Comparison of ENCODE assay signal across 10 cellular contexts in genomic region chr6:108165714-108166663, GRCh38. TPM values are rescaled to one million over a fixed set of nuclear protein-coding genes. Genes with fewer than 3 reads are reported as not detected.
A peak's percentile ranks its signal among the peaks of the same experiment; 100 is the strongest.
DNase-seq lines count a peak whose midpoint lies in the region; ATAC-seq and TF ChIP-seq lines count a peak whose summit lies in the region.
"Had no signal": no experiment of that assay in that cellular context is flagged by ENCODE, and none has a peak within 500 bp of the region (broad histone marks: within the 10 kb centered on the region; RNA-seq: fewer than 3 reads in every experiment).

Gene NR2E1, plus strand, starts transcription at chr6:108166022. Its CDS starts 744 bp downstream, at chr6:108166766.

- no peak within 1 kb of the TSS for H3K4ac ChIP-seq in mesendoderm (ENCODE audit: low read depth, low read length)

- H3K9ac ChIP-seq in BLaER1 (no peak within 1 kb of the TSS), HUES6 (ENCODE audit: low read length) (no peak within 1 kb of the TSS), mesendoderm (ENCODE audit: low read length) (peak within 1 kb of the TSS; percentile 9)

- peak in 45 of 58 donors; percentile 13 to 81 (median 57) for DNase-seq in anterior cingulate cortex (lab: John Stamatoyannopoulos, UW)
- no peak for DNase-seq in mesendoderm
- DNase-seq in body of pancreas = no peak
- DNase-seq in activated CD4-positive, CD25-positive, alpha-beta regulatory T cell treated with anti-CD3 and anti-CD28 coated beads, Interleukin-2, amount 50 U/mL, for 72 hours = no peak
- DNase-seq: KBM-7, kidney had no signal

- no peaks in the 10 kb centered on the region for H3K79me2 ChIP-seq in mesendoderm (ENCODE audit: control insufficient read depth, insufficient read depth, low read length)

- H3K18ac ChIP-seq in mesendoderm (ENCODE audit: low read length) = no peak within 1 kb of the TSS

- peak within 1 kb of the TSS; percentile 51 for H3K56ac ChIP-seq in mesendoderm (ENCODE audit: low read length)

- H4K20me1 ChIP-seq in BLaER1 = peaks cover 99% of the 10 kb centered on the region

- no peak for ATAC-seq in body of pancreas
- no peak for ATAC-seq in HG02852 (IDR thresholded peaks at IDR 0.05; ENCODE audit: unreplicated experiment)
- ATAC-seq in GM18520 (IDR thresholded peaks at IDR 0.05; ENCODE audit: unreplicated experiment) = no peak

- H4K8ac ChIP-seq in mesendoderm (ENCODE audit: low read depth, low read length) = no peak within 1 kb of the TSS

- H3K4me3 ChIP-seq in BLaER1 = peak within 1 kb of the TSS; percentile 32; the same call in 1 of the 2 replicates
- H3K4me3 ChIP-seq in HUES6 (ENCODE audit: low read depth, low read length) = peak within 1 kb of the TSS; percentile 54
- no peak within 1 kb of the TSS for H3K4me3 ChIP-seq in mesendoderm (ENCODE audit: low read length)
- H3K4me3 ChIP-seq in body of pancreas = no peak within 1 kb of the TSS

- no peak for TF ChIP-seq POLR2A in body of pancreas (IDR thresholded peaks at IDR 0.05)

- no peak within 1 kb of the TSS for H2BK5ac ChIP-seq in mesendoderm (ENCODE audit: low read length)

- no peaks in the 10 kb centered on the region for H3K79me1 ChIP-seq in mesendoderm (ENCODE audit: low read length)

- H3K4me2 ChIP-seq in BLaER1 = peak within 1 kb of the TSS; percentile 15
- peak within 1 kb of the TSS; percentile 51 for H3K4me2 ChIP-seq in mesendoderm (ENCODE audit: low read length)

- peaks cover 10% of the 10 kb centered on the region for H3K4me1 ChIP-seq in BLaER1
- H3K4me1 ChIP-seq in HUES6 (ENCODE audit: control insufficient read depth, insufficient read depth, low read length) = peaks cover 52% of the 10 kb centered on the region
- H3K4me1 ChIP-seq in mesendoderm (ENCODE audit: control insufficient read depth, low read depth, low read length) = peaks cover 2% of the 10 kb centered on the region
- H3K4me1 ChIP-seq in body of pancreas = peaks cover 43% of the 10 kb centered on the region

- no peak within 1 kb of the TSS for H2BK15ac ChIP-seq in mesendoderm (replicated peaks; ENCODE audit: low read depth)

- no CpG with 5 or more reads among the region's 54 CpGs for WGBS in mesendoderm (ENCODE audit: extremely low coverage, insufficient coverage, low lambda C conversion rate)
- 2 to 3% methylated on average over 39 to 50 of the region's 54 CpGs for WGBS in body of pancreas, 2 donors

- no peak within 1 kb of the TSS for H2BK120ac ChIP-seq in mesendoderm (ENCODE audit: low read depth, low read length)

- H3K9me3 ChIP-seq in BLaER1 (peaks cover 55% of the 10 kb centered on the region), HUES6 (ENCODE audit: control insufficient read depth, insufficient read depth, low read depth, low read length) (no peaks in the 10 kb centered on the region), body of pancreas (no peaks in the 10 kb centered on the region)

- no peak within 1 kb of the TSS for H3K27ac ChIP-seq in BLaER1
- no peak within 1 kb of the TSS for H3K27ac ChIP-seq in HUES6 (ENCODE audit: low read depth, low read length)
- no peak within 1 kb of the TSS for H3K27ac ChIP-seq in mesendoderm (ENCODE audit: low read depth, low read length)
- H3K27ac ChIP-seq in body of pancreas = no peak within 1 kb of the TSS

- no peak within 1 kb of the TSS for H2AK5ac ChIP-seq in mesendoderm (ENCODE audit: low read length)

- intact Hi-C loops in body of pancreas (cut with DNase I) = no loop called here

- peak in 1 of 7 experiments; percentile 14 for TF ChIP-seq CTCF in body of pancreas (IDR thresholded peaks at IDR 0.05)

- H4K5ac ChIP-seq in mesendoderm (ENCODE audit: low read length) = no peak within 1 kb of the TSS

- no peak within 1 kb of the TSS for H3K23ac ChIP-seq in mesendoderm (ENCODE audit: low read length)

- H3K36me3 ChIP-seq in BLaER1 (no peaks in the 10 kb centered on the region), HUES6 (ENCODE audit: control insufficient read depth, insufficient read depth, low read length) (no peaks in the 10 kb centered on the region), mesendoderm (ENCODE audit: control insufficient read depth, insufficient read depth, low read length) (no peaks in the 10 kb centered on the region), body of pancreas (replicated peaks in 1 of 2; ENCODE audit: insufficient read depth in 1 of 2, low read depth in 2 of 2) (no peaks in the 10 kb centered on the region)

- H3K27me3 ChIP-seq in BLaER1 (peaks cover 100% of the 10 kb centered on the region), HUES6 (ENCODE audit: control insufficient read depth, insufficient read depth, low read length) (peaks cover 100% of the 10 kb centered on the region), mesendoderm (ENCODE audit: insufficient read depth, low read length, poor library complexity) (peaks cover 92% of the 10 kb centered on the region), body of pancreas (peaks cover 0 to 78% of the 10 kb centered on the region in 2 donors)

RNA-seq across cellular contexts. Expression of gene NR2E1, which starts in this region (rescaled TPM):
- polyA plus RNA-seq in mesendoderm (2013, experiment 1 of 2) = not detected
- not detected for polyA plus RNA-seq in mesendoderm (2013, experiment 2 of 2)
- total RNA-seq in body of pancreas = not detected
- total RNA-seq: kidney had no signal

Comparison
In these comparisons a context has a peak if more than half of its experiments do, and no peak if none do; other contexts are left out.
1. H3K4me3 ChIP-seq: peak in BLaER1 (single experiment) and HUES6 (single experiment); none in mesendoderm (single experiment) and body of pancreas (0 of 2).
2. DNase-seq: peak in anterior cingulate cortex (45 of 58); none in mesendoderm (single experiment), body of pancreas (0 of 4) and activated CD4-positive, CD25-positive, alpha-beta regulatory T cell treated with anti-CD3 and anti-CD28 coated beads, Interleukin-2, amount 50 U/mL, for 72 hours (single experiment).